Comparison of ENCODE assay signal across 20 cellular contexts in the genomic region with DNA sequence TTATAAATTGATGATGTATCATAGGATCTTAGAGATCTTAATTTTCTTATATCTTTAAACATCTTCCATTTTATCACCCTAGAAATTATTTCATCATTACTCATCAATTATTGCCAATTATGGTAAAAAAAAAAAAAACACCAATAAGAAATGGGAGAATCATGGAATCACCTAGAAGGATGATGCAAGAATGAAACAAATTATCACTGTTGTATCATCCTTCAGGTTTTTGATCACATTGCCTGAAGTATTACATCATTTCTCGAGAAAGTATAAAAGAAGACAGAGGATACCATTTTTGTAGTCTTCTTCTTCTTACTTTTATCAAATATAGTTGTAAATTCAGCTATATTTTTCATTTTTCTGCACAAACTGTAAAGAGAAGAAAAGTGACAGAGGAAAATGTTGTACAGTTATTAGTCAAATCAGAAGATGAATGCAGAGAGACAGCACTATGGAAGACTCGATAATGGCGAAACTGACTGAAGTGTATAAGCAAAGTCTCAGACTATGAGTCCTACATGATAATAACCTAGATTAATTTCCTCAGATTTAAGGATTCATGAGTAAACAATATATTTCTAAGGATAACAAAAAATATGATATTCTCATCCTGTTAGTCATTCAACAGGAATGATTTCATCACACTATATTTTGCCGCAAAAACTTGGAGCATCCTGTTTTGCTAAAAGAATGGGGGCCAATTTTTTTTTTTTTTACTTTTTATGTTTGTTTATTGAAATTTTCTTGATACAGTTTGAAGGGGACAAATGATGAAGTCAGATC. TPM values are rescaled to one million over a fixed set of nuclear protein-coding genes. Genes with fewer than 3 reads are reported as not detected.
DNase-seq lines count a peak whose midpoint lies in the region; ATAC-seq and TF ChIP-seq lines count a peak whose summit lies in the region.
"Had no signal": no experiment of that assay in that cellular context is flagged by ENCODE, and none has a peak within 500 bp of the region (broad histone marks: within the 10 kb centered on the region; RNA-seq: fewer than 3 reads in every experiment).

No MANE protein-coding gene starts in this region.

- H3K27me3 ChIP-seq in PC-9 (ENCODE audit: insufficient read depth, low read depth) (no peaks in the 10 kb centered on the region), gastroesophageal sphincter (peaks cover 22% of the 10 kb centered on the region)
- H3K27me3 ChIP-seq: vagina had no signal

- H3K27me3 Mint-ChIP-seq in T-helper 17 cell, result peaks cover 63% of the 10 kb centered on the region

- no peak overlapping the region for H3K27ac Mint-ChIP-seq in T-helper 17 cell
- H3K27ac Mint-ChIP-seq: activated CD4-positive, alpha-beta memory T cell treated with anti-CD3 and anti-CD28 coated beads for 36 hours; activated naive CD8-positive, alpha-beta T cell treated with anti-CD3 and anti-CD28 coated beads, Interleukin-2, amount 50 U/mL, for 24 hours; naive thymus-derived CD4-positive, alpha-beta T cell; progenitor cell of endocrine pancreas; stimulated activated naive CD8-positive, alpha-beta T cell treated with anti-CD3 and anti-CD28 coated beads, Interleukin-15, Interleukin-2, amounts not matched to agents 100 ng/mL and 50 ng/mL, for 24 hours had no signal

- H3K36me3 Mint-ChIP-seq in T-helper 17 cell (ENCODE audit: low read depth), result peaks cover 3% of the 10 kb centered on the region
- H3K36me3 Mint-ChIP-seq: activated CD4-positive, alpha-beta memory T cell treated with anti-CD3 and anti-CD28 coated beads for 36 hours; naive thymus-derived CD4-positive, alpha-beta T cell had no signal

- no peaks in the 10 kb centered on the region for H3K36me3 ChIP-seq in PC-9 (ENCODE audit: low read depth)
- no peaks in the 10 kb centered on the region for H3K36me3 ChIP-seq in gastroesophageal sphincter
- H3K36me3 ChIP-seq: BE2C, vagina had no signal

- TF ChIP-seq POLR2A in gastroesophageal sphincter (IDR thresholded peaks at IDR 0.05), result no peak

- H2AFZ ChIP-seq in PC-9, result no peak overlapping the region

- H3K4me1 ChIP-seq in PC-9 (replicated peaks; ENCODE audit: insufficient read depth) (peaks cover 67% of the 10 kb centered on the region), gastroesophageal sphincter (peaks cover 0 to 14% (median 9%) of the 10 kb centered on the region in 3 donors)

- DNase-seq in Daoy (ENCODE audit: low read depth) (peak; percentile 29), PC-9 (peak in 1 of 2 experiments; percentile 85), dedifferentiated amniotic fluid mesenchymal stem cell (ENCODE audit: extremely low spot score) (peak; percentile 66), myocyte (ENCODE audit: low read depth) (peak; percentile 65), NCI-H128 (lab: John Stamatoyannopoulos, UW; ENCODE audit: unreplicated experiment) (no peak), NCI-H82 (lab: John Stamatoyannopoulos, UW) (no peak), T-helper 17 cell (no peak)
- DNase-seq: activated CD4-positive, alpha-beta memory T cell treated with anti-CD3 and anti-CD28 coated beads for 36 hours; activated naive CD8-positive, alpha-beta T cell treated with anti-CD3 and anti-CD28 coated beads, Interleukin-2, amount 50 U/mL, for 24 hours; BE2C; DMS 273 treated with DMSO at 0.1 percent for 48 hours; erythroblast; naive thymus-derived CD4-positive, alpha-beta T cell; NCI-H146; NCI-H345 had no signal

- H3K4me3 Mint-ChIP-seq in T-helper 17 cell, result no peak overlapping the region
- H3K4me3 Mint-ChIP-seq: activated CD4-positive, alpha-beta memory T cell treated with anti-CD3 and anti-CD28 coated beads for 36 hours; activated naive CD8-positive, alpha-beta T cell treated with anti-CD3 and anti-CD28 coated beads, Interleukin-2, amount 50 U/mL, for 24 hours; naive thymus-derived CD4-positive, alpha-beta T cell; stimulated activated naive CD8-positive, alpha-beta T cell treated with anti-CD3 and anti-CD28 coated beads, Interleukin-15, Interleukin-2, amounts not matched to agents 100 ng/mL and 50 ng/mL, for 24 hours had no signal

- H3K9me3 ChIP-seq in PC-9 (ENCODE audit: insufficient read depth, low read depth) (no peaks in the 10 kb centered on the region), gastroesophageal sphincter (no peaks in the 10 kb centered on the region), T-helper 17 cell (ENCODE audit: control insufficient read depth, low read length, poor library complexity, severe bottlenecking) (no peaks in the 10 kb centered on the region)
- H3K9me3 ChIP-seq: BE2C, vagina had no signal

- peak overlapping the region; percentile 68 for H3K4me2 ChIP-seq in PC-9
- H3K4me2 ChIP-seq: KMS-11 had no signal

- POLR2A ChIA-PET in PC-9 (lab: Charles Lee; ENCODE audit: unreplicated experiment), result no interaction called here

- ATAC-seq in gastroesophageal sphincter (no peak), T-helper 17 cell (no peak)
- ATAC-seq: activated naive CD8-positive, alpha-beta T cell treated with anti-CD3 and anti-CD28 coated beads, Interleukin-2, amount 50 U/mL, for 24 hours; naive thymus-derived CD4-positive, alpha-beta T cell had no signal

- BruUV-seq in PC-9 (replicated peaks; lab: Mats Ljungman, UMichigan), result no TSS peak

- H3K4me1 Mint-ChIP-seq in T-helper 17 cell, result peaks cover 4% of the 10 kb centered on the region

- H3K79me2 ChIP-seq in PC-9 (ENCODE audit: low read depth), result peaks cover 6% of the 10 kb centered on the region; the same call in 1 of the 2 replicates

- intact Hi-C loops in PC-9 (cut with micrococcal nuclease; ENCODE audit: unreplicated experiment), result no loop called here

- TF ChIP-seq EP300 in gastroesophageal sphincter (IDR thresholded peaks at IDR 0.05), result no peak

- no peaks in the 10 kb centered on the region for H3K9me2 ChIP-seq in PC-9 (ENCODE audit: insufficient read depth)

- WGBS in gastroesophageal sphincter (ENCODE audit: low coverage in 1 of 2), 2 donors, result 84 to 89% methylated on average over 3 to 4 of the region's 4 CpGs

- H4K20me1 ChIP-seq in PC-9 (ENCODE audit: insufficient read depth), result no peaks in the 10 kb centered on the region

- CTCF ChIA-PET in PC-9 (lab: Charles Lee), result no interaction called here

- H3K27ac ChIP-seq in PC-9, result peak overlapping the region; percentile 97
- H3K27ac ChIP-seq in gastroesophageal sphincter, result no peak overlapping the region
- H3K27ac ChIP-seq: KMS-11, vagina had no signal

- peaks cover 45% of the 10 kb centered on the region for H3F3A ChIP-seq in PC-9 (ENCODE audit: insufficient read depth, low read depth)

- TF ChIP-seq CTCF in PC-9 (conservative IDR thresholded peaks at IDR 0.05) (no peak), gastroesophageal sphincter (IDR thresholded peaks at IDR 0.05) (no peak)

- peak overlapping the region; percentile 30; the same call in 1 of the 2 replicates for H3K4me3 ChIP-seq in PC-9
- H3K4me3 ChIP-seq in gastroesophageal sphincter, result no peak overlapping the region
- H3K4me3 ChIP-seq: vagina had no signal

RNA-seq across cellular contexts. Expression of a gene that starts 5.9 kb away (rescaled TPM):
- total RNA-seq in Daoy (2014; rRNA removed; shearing (Covaris generic)), result 144 and 149 TPM in 2 replicates
- total RNA-seq in PC-9 (2021) (42.2 and 63.5 TPM in 2 replicates), myocyte (482 and 489 TPM in 2 replicates), gastroesophageal sphincter (100 to 1,000 TPM in 2 of 4 donors, 10 to 100 TPM in 2; 34.1 to 116 (median 84.6) TPM), T-helper 17 cell (not detected)
- polyA plus RNA-seq in myocyte (2012), result 203 TPM
- polyA plus RNA-seq: naive thymus-derived CD4-positive, alpha-beta T cell had no signal

Comparison
In these comparisons a context has a peak if more than half of its experiments do, and no peak if none do; other contexts are left out.
1. DNase-seq: peak in Daoy (single experiment), dedifferentiated amniotic fluid mesenchymal stem cell (single experiment) and myocyte (single experiment); none in NCI-H128 (single experiment), NCI-H82 (single experiment) and T-helper 17 cell (0 of 3).
2. RNA of a gene that starts 5.9 kb away (total RNA-seq): 482 to 489 TPM in myocyte, 144 to 149 TPM in Daoy, 34.1 to 116 TPM in gastroesophageal sphincter and 42.2 to 63.5 TPM in PC-9; not detected in T-helper 17 cell; every median in the first group is over 10 times any median in the second.